Comparison of ENCODE assay signal across 20 cellular contexts in genomic region chr2:14194233-14194632, GRCh38.
"Had no signal": no experiment of that assay in that cellular context is flagged by ENCODE, and none has a peak within 500 bp of the region (broad histone marks: within the 10 kb centered on the region; RNA-seq: fewer than 3 reads in every experiment).

No MANE protein-coding gene starts in this region.

- H3K4me1 ChIP-seq: right lobe of liver had no signal

- H3K4me3 ChIP-seq: mucosa of descending colon, ovary, right lobe of liver, smooth muscle cell had no signal

- H3K27me3 ChIP-seq: brain microvascular endothelial cell, ovary, right lobe of liver had no signal

- H3K27ac ChIP-seq: brain microvascular endothelial cell, epithelial cell of prostate, ovary, right lobe of liver, VCaP had no signal

- H3K36me3 ChIP-seq: brain microvascular endothelial cell, ovary, right lobe of liver had no signal

- H3K9me3 ChIP-seq: mucosa of descending colon, ovary, right lobe of liver had no signal

- DNase-seq: activated CD4-positive, alpha-beta T cell treated with anti-CD3 and anti-CD28 coated beads for 1 hour; activated CD4-positive, alpha-beta T cell treated with anti-CD3 and anti-CD28 coated beads, Interleukin-2, amount 50 U/mL, for 48 hours; activated naive CD4-positive, alpha-beta T cell treated with Interleukin-2 at 50 U/mL for 16 hours; anterior cingulate cortex; brain microvascular endothelial cell; effector memory CD4-positive, alpha-beta T cell; foreskin melanocyte; head of caudate nucleus; mucosa of descending colon; naive thymus-derived CD4-positive, alpha-beta T cell; ovary; right lobe of liver; stimulated activated CD4-positive, alpha-beta T cell treated with anti-CD3 and anti-CD28 coated beads, Interleukin-4, amount 100 ng/mL, for 4 hours; stimulated activated CD8-positive, alpha-beta memory T cell treated with anti-CD3 and anti-CD28 coated beads, Interleukin-4, amount 100 ng/mL, for 48 hours; stimulated activated naive CD8-positive, alpha-beta T cell treated with anti-CD3 and anti-CD28 coated beads, Interleukin-15, Interleukin-2, amounts not matched to agents 100 U/mL and 50 U/mL, for 24 hours; T1000; trophoblast cell had no signal

- H3K4me2 ChIP-seq: smooth muscle cell had no signal
